ENCODE assay signal across 26 cellular contexts in the genomic region with DNA sequence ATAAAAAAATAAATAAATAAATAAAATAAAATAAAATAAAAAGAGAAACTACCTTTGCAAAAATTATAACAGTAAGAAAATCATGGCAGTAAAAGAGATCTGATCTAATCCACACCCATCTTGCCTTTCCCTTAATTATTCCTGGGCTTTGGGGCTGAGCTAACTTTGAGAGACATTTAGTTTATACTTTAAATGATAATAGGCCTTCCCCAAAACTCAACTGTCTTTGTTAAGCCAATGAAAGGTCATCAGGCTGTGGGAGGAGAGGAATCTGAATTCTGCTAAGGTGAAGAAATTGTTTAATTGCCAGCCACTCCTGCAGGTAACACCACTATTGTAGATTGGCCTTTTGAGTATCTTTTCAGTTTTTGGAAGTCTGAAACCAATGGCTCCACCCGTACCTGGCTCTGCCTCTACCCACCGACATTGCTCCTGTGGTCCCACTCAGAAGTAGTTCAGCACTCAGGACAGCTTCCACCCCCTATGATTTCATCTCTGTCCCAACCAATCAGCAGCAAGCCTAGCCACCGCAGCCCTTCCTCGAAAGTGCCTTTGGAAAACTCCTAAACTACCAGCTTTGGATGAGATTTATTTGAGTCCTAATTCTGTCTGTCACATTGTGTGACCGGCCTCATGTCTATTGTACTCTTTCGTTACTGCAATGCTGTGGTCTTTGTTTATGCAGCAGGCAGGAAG. TPM values are rescaled to one million over a fixed set of nuclear protein-coding genes. Genes with fewer than 3 reads are reported as not detected.
A peak's percentile ranks its signal among the peaks of the same experiment; 100 is the strongest.
DNase-seq lines count a peak whose midpoint lies in the region; ATAC-seq and TF ChIP-seq lines count a peak whose summit lies in the region.
"Had no signal": no experiment of that assay in that cellular context is flagged by ENCODE, and none has a peak within 500 bp of the region (broad histone marks: within the 10 kb centered on the region; RNA-seq: fewer than 3 reads in every experiment).

No MANE protein-coding gene starts in this region.

- H3K79me1 ChIP-seq in trophoblast cell (ENCODE audit: low read length), result no peaks in the 10 kb centered on the region

- TF ChIP-seq POLR2A in HCT116 (IDR thresholded peaks at IDR 0.05; ENCODE audit: borderline replicate concordance, extremely low read depth, insufficient read depth, insufficient read length), result no peak

- no peak overlapping the region for H2BK12ac ChIP-seq in trophoblast cell (ENCODE audit: low read length)

- H3K4me3 Mint-ChIP-seq in WTC11, result peak overlapping the region; percentile 28
- H3K4me3 Mint-ChIP-seq: natural killer cell had no signal

- H3K36me3 ChIP-seq in HCT116 (ENCODE audit: control insufficient read depth in 1 of 2, insufficient read depth in 2 of 2, low read length in 2 of 2) (no peaks in the 10 kb centered on the region), iPS-15b (ENCODE audit: control insufficient read depth, insufficient read depth, low read length) (no peaks in the 10 kb centered on the region), trophoblast cell (ENCODE audit: control insufficient read depth in 1 of 2, insufficient read depth in 2 of 2, low read length in 2 of 2) (no peaks in the 10 kb centered on the region)
- H3K36me3 ChIP-seq: prostate gland had no signal

- no peak overlapping the region for H4K8ac ChIP-seq in trophoblast cell (ENCODE audit: low read depth, low read length)

- H3K9me2 ChIP-seq in HCT116 (ENCODE audit: insufficient read depth), result no peaks in the 10 kb centered on the region

- H4K12ac ChIP-seq in trophoblast cell (ENCODE audit: low read depth, low read length), result no peak overlapping the region

- H3K4me1 ChIP-seq in HCT116 (ENCODE audit: control insufficient read depth in 1 of 2, insufficient read depth in 2 of 2, low read length in 2 of 2), result no peaks in the 10 kb centered on the region
- peaks cover 2% of the 10 kb centered on the region for H3K4me1 ChIP-seq in iPS-15b (ENCODE audit: control insufficient read depth, insufficient read depth, low read length)
- no peaks in the 10 kb centered on the region for H3K4me1 ChIP-seq in trophoblast cell (ENCODE audit: control insufficient read depth in 1 of 2, insufficient read depth in 2 of 2, low read length in 2 of 2)
- H3K4me1 ChIP-seq: body of pancreas, prostate gland had no signal

- TF ChIP-seq CTCF in HCT116 (IDR thresholded peaks at IDR 0.05 in 2 of 3, conservative IDR thresholded peaks at IDR 0.05 in 1 of 3; ENCODE audit: borderline replicate concordance in 1 of 3, insufficient read depth in 1 of 3, low read depth in 2 of 3, low read length in 2 of 3) (no peak), WTC11 (IDR thresholded peaks at IDR 0.05) (no peak)

- intact Hi-C loops in HCT116 (cut with micrococcal nuclease), result no loop called here

- H2BK5ac ChIP-seq in trophoblast cell (ENCODE audit: low read depth, low read length, poor library complexity), result no peak overlapping the region

- H2BK120ac ChIP-seq in trophoblast cell (ENCODE audit: insufficient read depth, low read length, poor library complexity), result no peak overlapping the region

- H3K27ac Mint-ChIP-seq in WTC11, result peak overlapping the region; percentile 59
- H3K27ac Mint-ChIP-seq: activated naive CD4-positive, alpha-beta T cell treated with anti-CD3 and anti-CD28 coated beads, Interleukin-2, amount 50 U/mL, for 72 hours; natural killer cell had no signal

- H3K79me2 ChIP-seq in HCT116 (ENCODE audit: insufficient read depth, low read length), result no peaks in the 10 kb centered on the region
- no peaks in the 10 kb centered on the region for H3K79me2 ChIP-seq in trophoblast cell (ENCODE audit: control insufficient read depth, insufficient read depth, low read length, poor library complexity)

- no peak for TF ChIP-seq RAD21 in HCT116 (IDR thresholded peaks at IDR 0.05; ENCODE audit: low read depth)

- no TSS peak for BruUV-seq in HCT116 (replicated peaks; lab: Mats Ljungman, UMichigan)

- H3K4me1 Mint-ChIP-seq in WTC11, result peaks cover 12% of the 10 kb centered on the region
- H3K4me1 Mint-ChIP-seq: natural killer cell had no signal

- H3K27me3 ChIP-seq in HCT116 (ENCODE audit: insufficient read depth, low read length) (no peaks in the 10 kb centered on the region), iPS-15b (ENCODE audit: control insufficient read depth, insufficient read depth, low read length) (no peaks in the 10 kb centered on the region), trophoblast cell (ENCODE audit: insufficient read depth, low read length) (no peaks in the 10 kb centered on the region)
- H3K27me3 ChIP-seq: body of pancreas had no signal

- RAD21 ChIA-PET in HCT116 (lab: Charles Lee; ENCODE audit: low non-redundant PET in 1 of 2, low total read pairs in 2 of 2, uncharacterized antibody in 2 of 2, unreplicated experiment in 2 of 2), result no interaction called here

- WGBS in trophoblast cell (ENCODE audit: extremely low coverage, insufficient coverage, insufficient read length), result no CpG with 5 or more reads among the region's 6 CpGs

- no peak overlapping the region for H3K9ac ChIP-seq in HCT116 (ENCODE audit: low read length)
- H3K9ac ChIP-seq in iPS-15b (ENCODE audit: low read depth, low read length), result no peak overlapping the region
- H3K9ac ChIP-seq in trophoblast cell (ENCODE audit: low read length), result no peak overlapping the region

- H3K9me3 ChIP-seq in HCT116 (ENCODE audit: control insufficient read depth in 1 of 2, insufficient read depth in 1 of 2, low read depth in 1 of 2, low read length in 2 of 2) (no peaks in the 10 kb centered on the region), iPS-15b (ENCODE audit: control insufficient read depth, insufficient read depth, low read length) (no peaks in the 10 kb centered on the region), trophoblast cell (ENCODE audit: insufficient read depth, low read depth, low read length) (no peaks in the 10 kb centered on the region)
- H3K9me3 ChIP-seq: body of pancreas, prostate gland had no signal

- H3K4me3 ChIP-seq in HCT116 (replicated peaks in 1 of 2; ENCODE audit: low read depth in 1 of 2, low read length in 2 of 2), result no peak overlapping the region
- H3K4me3 ChIP-seq in iPS-15b (ENCODE audit: low read depth, low read length), result peak overlapping the region; percentile 27
- H3K4me3 ChIP-seq in trophoblast cell (ENCODE audit: low read depth, low read length), result no peak overlapping the region
- H3K4me3 ChIP-seq: body of pancreas, prostate gland had no signal

- peaks cover 7% of the 10 kb centered on the region for H3K36me3 Mint-ChIP-seq in WTC11
- H3K36me3 Mint-ChIP-seq: activated naive CD4-positive, alpha-beta T cell treated with anti-CD3 and anti-CD28 coated beads, Interleukin-2, amount 50 U/mL, for 72 hours; natural killer cell had no signal

- H3K14ac ChIP-seq in trophoblast cell (ENCODE audit: low read length), result no peak overlapping the region

- peaks cover 4% of the 10 kb centered on the region for H3K9me3 Mint-ChIP-seq in WTC11
- H3K9me3 Mint-ChIP-seq: activated naive CD4-positive, alpha-beta T cell treated with anti-CD3 and anti-CD28 coated beads, Interleukin-2, amount 50 U/mL, for 72 hours; natural killer cell had no signal

- DNase-seq in HCT116 (ENCODE audit: low read depth, low spot score) (no peak), WTC11 (ENCODE audit: low spot score) (peak; percentile 46), retina (peak; percentile 2), trophoblast cell (no peak), amniotic stem cell (lab: John Stamatoyannopoulos, UW) (no peak), NCI-H128 (lab: John Stamatoyannopoulos, UW; ENCODE audit: unreplicated experiment) (no peak)
- DNase-seq: activated CD4-positive, alpha-beta T cell treated with anti-CD3 and anti-CD28 coated beads, Interleukin-2, amount 50 U/mL, for 48 hours; activated T-cell treated with anti-CD3 and anti-CD28 coated beads, Interleukin-2, amount 50 U/mL, for 1 hour; body of pancreas; cortex of kidney; GDM1; natural killer cell; NCI-H187 treated with DMSO at 0.1 percent for 48 hours; NCI-H510A treated with DMSO at 0.1 percent for 48 hours; Right ventricle myocardium superior; small intestine; stimulated activated CD4-positive, alpha-beta T cell treated with anti-CD3 and anti-CD28 coated beads, Interleukin-4, amount 100 ng/mL, for 1 hour; substantia nigra; T-helper 1 cell had no signal

- no peak overlapping the region for H3K18ac ChIP-seq in trophoblast cell (ENCODE audit: low read length)

- POLR2A ChIA-PET in HCT116 (lab: Charles Lee), result interaction anchor here (1.0 kb wide), 1 partner anchor 16 kb away, joined by 3 read pairs; no protein-coding TSS in a partner anchor
- POLR2A ChIA-PET in WTC11 (lab: Charles Lee), result no interaction called here

- CTCF ChIA-PET in HCT116 (lab: Charles Lee) (no interaction called here), WTC11 (lab: Charles Lee) (interaction anchor here (0.8 to 0.9 kb wide), 2 partner anchors 44 to 128 kb away, joined by 3 read pairs; a partner anchor contains a TSS)

- no peak overlapping the region for H3K23ac ChIP-seq in trophoblast cell (ENCODE audit: low read length)

- H2AFZ ChIP-seq in HCT116 (ENCODE audit: low read depth, low read length, poor library complexity, severe bottlenecking), result no peak overlapping the region
- no peak overlapping the region for H2AFZ ChIP-seq in trophoblast cell (ENCODE audit: insufficient read depth, low read length, poor library complexity)

- ATAC-seq in HCT116, result no peak
- ATAC-seq in WTC11, result peak; percentile 99
- ATAC-seq in HG03442 (IDR thresholded peaks at IDR 0.05; ENCODE audit: unreplicated experiment), result no peak
- ATAC-seq: activated naive CD4-positive, alpha-beta T cell treated with anti-CD3 and anti-CD28 coated beads, Interleukin-2, amount 50 U/mL, for 72 hours; body of pancreas; natural killer cell had no signal

- H3K27ac ChIP-seq in HCT116 (ENCODE audit: low read depth, low read length) (no peak overlapping the region), trophoblast cell (ENCODE audit: low read depth, low read length) (no peak overlapping the region)
- H3K27ac ChIP-seq: body of pancreas, epithelial cell of prostate, prostate gland had no signal

- H3K4me2 ChIP-seq in HCT116 (ENCODE audit: low read length) (no peak overlapping the region), trophoblast cell (ENCODE audit: low read length) (no peak overlapping the region)

- no peaks in the 10 kb centered on the region for H4K20me1 ChIP-seq in HCT116 (ENCODE audit: insufficient read depth)

- H2AK5ac ChIP-seq in trophoblast cell (ENCODE audit: low read length), result no peak overlapping the region

- no peak overlapping the region for H3K4ac ChIP-seq in trophoblast cell (ENCODE audit: low read depth, low read length)

- no peaks in the 10 kb centered on the region; the same call in 1 of the 2 replicates for H3K27me3 Mint-ChIP-seq in WTC11 (ENCODE audit: low read depth)

- H4K91ac ChIP-seq in trophoblast cell (ENCODE audit: low read depth, low read length), result no peak overlapping the region

RNA-seq across cellular contexts. Expression of a gene that starts 23.0 kb away (rescaled TPM):
- total RNA-seq in HCT116 (2021; ENCODE audit: unreplicated experiment) (92.1 TPM), WTC11 (2021) (133 to 166 TPM (median 153 TPM) in 3 replicates)
- 51.1 and 55.0 TPM in 2 replicates for polyA plus RNA-seq in HCT116 (2012)
- polyA plus RNA-seq in trophoblast cell (2013), result 125 and 134 TPM in 2 replicates

RNA-seq across cellular contexts. Expression of a gene that starts 23.5 kb away (rescaled TPM):
- total RNA-seq in HCT116 (2021; ENCODE audit: unreplicated experiment) (0.05 TPM), WTC11 (2021) (not detected in 3 replicates)
- polyA plus RNA-seq in HCT116 (2012), result 0.03 TPM in 1 of 2 replicates, not detected in the other
- polyA plus RNA-seq in trophoblast cell (2013), result 0.01 TPM in 2 replicates
- total RNA-seq: body of pancreas, frontal cortex, prostate gland, Right ventricle myocardium superior had no signal
- polyA plus RNA-seq: BJ had no signal

RNA-seq across cellular contexts. Expression of a gene that starts 43.5 kb away (rescaled TPM):
- total RNA-seq in HCT116 (2021; ENCODE audit: unreplicated experiment) (142 TPM), WTC11 (2021) (163 to 178 TPM (median 170 TPM) in 3 replicates)
- polyA plus RNA-seq in HCT116 (2012), result 54.2 and 64.8 TPM in 2 replicates
- 65.1 and 66.3 TPM in 2 replicates for polyA plus RNA-seq in trophoblast cell (2013)

Comparison
In these comparisons a context has a peak if more than half of its experiments do, and no peak if none do; other contexts are left out.
1. DNase-seq: peak in WTC11 (single experiment) and retina (single experiment); none in HCT116 (single experiment), trophoblast cell (0 of 2), amniotic stem cell (single experiment) and NCI-H128 (single experiment).